ENCODE assay signal across 24 cellular contexts in genomic region chrX:14802943-14803710, GRCh38.
DNase-seq lines count a peak whose midpoint lies in the region; ATAC-seq, FAIRE-seq and TF ChIP-seq lines count a peak whose summit lies in the region.
"Had no signal": no experiment of that assay in that cellular context is flagged by ENCODE, and none has a peak within 500 bp of the region (broad histone marks: within the 10 kb centered on the region; RNA-seq: fewer than 3 reads in every experiment).

No MANE protein-coding gene starts in this region.

- 11% methylated on average over 1 of the region's 1 CpG for WGBS in A549 (ENCODE audit: missing lambda C conversion rate)

- TF ChIP-seq POLR2A in A549 (IDR thresholded peaks at IDR 0.05; ENCODE audit: low read length): no peak

- H3K4me3 Mint-ChIP-seq in activated CD4-positive, alpha-beta memory T cell treated with anti-CD3 and anti-CD28 coated beads for 36 hours: no peak overlapping the region
- H3K4me3 Mint-ChIP-seq: activated naive CD4-positive, alpha-beta T cell treated with anti-CD3 and anti-CD28 coated beads, Interleukin-2, amount 10 ng/mL, durations not matched to agents 7 days and 5 days; stimulated activated naive CD8-positive, alpha-beta T cell treated with anti-CD3 and anti-CD28 coated beads, Interleukin-15, Interleukin-2, amounts not matched to agents 100 ng/mL and 50 ng/mL, for 24 hours had no signal

- POLR2A ChIA-PET in A549 (lab: Yijun Ruan, JAX): no interaction called here
- POLR2A ChIA-PET in activated CD4-positive, alpha-beta memory T cell treated with anti-CD3 and anti-CD28 coated beads for 36 hours (lab: Charles Lee): no interaction called here

- H3K4me2 ChIP-seq in A549: no peak overlapping the region
- H3K4me2 ChIP-seq: PC-9, smooth muscle cell had no signal

- no peak overlapping the region for H3K27ac Mint-ChIP-seq in activated CD4-positive, alpha-beta memory T cell treated with anti-CD3 and anti-CD28 coated beads for 36 hours
- H3K27ac Mint-ChIP-seq: activated naive CD4-positive, alpha-beta T cell treated with anti-CD3 and anti-CD28 coated beads, Interleukin-2, amount 10 ng/mL, durations not matched to agents 7 days and 5 days; stimulated activated naive CD8-positive, alpha-beta T cell treated with anti-CD3 and anti-CD28 coated beads, Interleukin-15, Interleukin-2, amounts not matched to agents 100 ng/mL and 50 ng/mL, for 24 hours had no signal

- peaks cover 2% of the 10 kb centered on the region for H3K27me3 Mint-ChIP-seq in activated CD4-positive, alpha-beta memory T cell treated with anti-CD3 and anti-CD28 coated beads for 36 hours
- H3K27me3 Mint-ChIP-seq: activated naive CD4-positive, alpha-beta T cell treated with anti-CD3 and anti-CD28 coated beads, Interleukin-2, amount 10 ng/mL, durations not matched to agents 7 days and 5 days; stimulated activated naive CD8-positive, alpha-beta T cell treated with anti-CD3 and anti-CD28 coated beads, Interleukin-15, Interleukin-2, amounts not matched to agents 100 ng/mL and 50 ng/mL, for 24 hours had no signal

- intact Hi-C loops in activated CD4-positive, alpha-beta memory T cell treated with anti-CD3 and anti-CD28 coated beads for 36 hours (cut with micrococcal nuclease): no loop called here

- peaks cover 4% of the 10 kb centered on the region for H3K36me3 Mint-ChIP-seq in activated CD4-positive, alpha-beta memory T cell treated with anti-CD3 and anti-CD28 coated beads for 36 hours
- H3K36me3 Mint-ChIP-seq: activated naive CD4-positive, alpha-beta T cell treated with anti-CD3 and anti-CD28 coated beads, Interleukin-2, amount 10 ng/mL, durations not matched to agents 7 days and 5 days had no signal

- TF ChIP-seq CTCF in A549 (IDR thresholded peaks at IDR 0.05): no peak
- TF ChIP-seq CTCF in epithelial cell of esophagus (IDR thresholded peaks at IDR 0.05; ENCODE audit: insufficient read depth, low read depth, low read length, missing control alignments): no peak

- CTCF ChIA-PET in A549 (lab: Yijun Ruan, JAX): no interaction called here
- CTCF ChIA-PET in activated CD4-positive, alpha-beta memory T cell treated with anti-CD3 and anti-CD28 coated beads for 36 hours (lab: Charles Lee): no interaction called here

- ATAC-seq in A549 (no peak), GM19035 (IDR thresholded peaks at IDR 0.05; ENCODE audit: unreplicated experiment) (no peak), HG03139 (IDR thresholded peaks at IDR 0.05; ENCODE audit: unreplicated experiment) (no peak)
- ATAC-seq: HepG2 had no signal

- no peak for DNase-seq in A549 (ENCODE audit: low read depth in 1 of 2, low spot score in 1 of 2)
- DNase-seq in EH (ENCODE audit: low read depth): peak; percentile 39
- peak; percentile 20 for DNase-seq in NOMO-1 treated with dmso at 0.1 percent for 144 hours (lab: John Stamatoyannopoulos, UW; ENCODE audit: unreplicated experiment)
- DNase-seq in epithelial cell of esophagus (ENCODE audit: low read depth): peak; percentile 14
- no peak for DNase-seq in activated CD4-positive, alpha-beta memory T cell treated with anti-CD3 and anti-CD28 coated beads for 36 hours
- no peak for DNase-seq in NCI-H1092 (lab: John Stamatoyannopoulos, UW)
- DNase-seq: ACHN; activated naive CD4-positive, alpha-beta T cell treated with anti-CD3 and anti-CD28 coated beads, Interleukin-2, amount 10 ng/mL, durations not matched to agents 7 days and 5 days; activated T-cell treated with anti-CD3 and anti-CD28 coated beads, Interleukin-2, amount 50 U/mL, for 48 hours; DMS79; effector memory CD4-positive, alpha-beta T cell; esophagus squamous epithelium; left ventricle myocardium inferior; NCI-H1436 treated with DMSO at 0.1 percent for 48 hours; NCI-H526 treated with DMSO at 0.1 percent for 48 hours; PC-9; stimulated activated CD4-positive, alpha-beta T cell treated with anti-CD3 and anti-CD28 coated beads, Interleukin-4, amount 100 ng/mL, for 1 hour; T-helper 9 cell; tibial artery had no signal

- H3K4me1 ChIP-seq in A549: no peaks in the 10 kb centered on the region
- H3K4me1 ChIP-seq: esophagus squamous epithelium, left ventricle myocardium inferior, tibial artery had no signal

- no peaks in the 10 kb centered on the region for H3K9me3 Mint-ChIP-seq in activated CD4-positive, alpha-beta memory T cell treated with anti-CD3 and anti-CD28 coated beads for 36 hours
- H3K9me3 Mint-ChIP-seq: stimulated activated naive CD8-positive, alpha-beta T cell treated with anti-CD3 and anti-CD28 coated beads, Interleukin-15, Interleukin-2, amounts not matched to agents 100 ng/mL and 50 ng/mL, for 24 hours had no signal

- peak; percentile 73 for FAIRE-seq in A549 (lab: Jason Lieb, UNC)
- FAIRE-seq: HepG2 had no signal

- H3K9me3 ChIP-seq in A549: no peaks in the 10 kb centered on the region
- H3K9me3 ChIP-seq: esophagus squamous epithelium, left ventricle myocardium inferior, tibial artery had no signal

- TF ChIP-seq RAD21 in A549 (conservative IDR thresholded peaks at IDR 0.05 in 1 of 2, IDR thresholded peaks at IDR 0.05 in 1 of 2): no peak

- H3K4me3 ChIP-seq in A549 (no peak overlapping the region), epithelial cell of esophagus (ENCODE audit: low read length) (no peak overlapping the region)
- H3K4me3 ChIP-seq: esophagus squamous epithelium, left ventricle myocardium inferior, PC-9, smooth muscle cell, tibial artery had no signal

- H3K27ac ChIP-seq in A549: no peak overlapping the region
- H3K27ac ChIP-seq: esophagus squamous epithelium, left ventricle myocardium inferior, PC-9, tibial artery had no signal

- H3K4me1 Mint-ChIP-seq in activated CD4-positive, alpha-beta memory T cell treated with anti-CD3 and anti-CD28 coated beads for 36 hours (ENCODE audit: low read depth): peaks cover 15% of the 10 kb centered on the region

- no peak for TF ChIP-seq EP300 in A549 (IDR thresholded peaks at IDR 0.05)

TF ChIP-seq in A549, 52 proteins besides CTCF, POLR2A, EP300 and RAD21:
- TF ChIP-seq MAX (IDR thresholded peaks at IDR 0.05) (no peak), POLR2AphosphoS2 (conservative IDR thresholded peaks at IDR 0.05; ENCODE audit: low read length) (no peak), RARB (CRISPR knock-in tag; IDR thresholded peaks at IDR 0.05) (no peak), ZNF302 (CRISPR knock-in tag; IDR thresholded peaks at IDR 0.05) (no peak)
- TF ChIP-seq, protein P1, sequence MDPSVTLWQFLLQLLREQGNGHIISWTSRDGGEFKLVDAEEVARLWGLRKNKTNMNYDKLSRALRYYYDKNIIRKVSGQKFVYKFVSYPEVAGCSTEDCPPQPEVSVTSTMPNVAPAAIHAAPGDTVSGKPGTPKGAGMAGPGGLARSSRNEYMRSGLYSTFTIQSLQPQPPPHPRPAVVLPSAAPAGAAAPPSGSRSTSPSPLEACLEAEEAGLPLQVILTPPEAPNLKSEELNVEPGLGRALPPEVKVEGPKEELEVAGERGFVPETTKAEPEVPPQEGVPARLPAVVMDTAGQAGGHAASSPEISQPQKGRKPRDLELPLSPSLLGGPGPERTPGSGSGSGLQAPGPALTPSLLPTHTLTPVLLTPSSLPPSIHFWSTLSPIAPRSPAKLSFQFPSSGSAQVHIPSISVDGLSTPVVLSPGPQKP (IDR thresholded peaks at IDR 0.05; ENCODE audit: low read depth, low read length): no peak
- TF ChIP-seq, protein P2, sequence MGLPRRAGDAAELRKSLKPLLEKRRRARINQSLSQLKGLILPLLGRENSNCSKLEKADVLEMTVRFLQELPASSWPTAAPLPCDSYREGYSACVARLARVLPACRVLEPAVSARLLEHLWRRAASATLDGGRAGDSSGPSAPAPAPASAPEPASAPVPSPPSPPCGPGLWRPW (IDR thresholded peaks at IDR 0.05): no peak

Comparison
In these comparisons a context has a peak if more than half of its experiments do, and no peak if none do; other contexts are left out.
1. DNase-seq: peak in EH (single experiment), NOMO-1 treated with dmso at 0.1 percent for 144 hours (single experiment) and epithelial cell of esophagus (single experiment); none in A549 (0 of 2), activated CD4-positive, alpha-beta memory T cell treated with anti-CD3 and anti-CD28 coated beads for 36 hours (single experiment) and NCI-H1092 (single experiment).